ENCODE assay signal across 1 cellular context in the genomic region with DNA sequence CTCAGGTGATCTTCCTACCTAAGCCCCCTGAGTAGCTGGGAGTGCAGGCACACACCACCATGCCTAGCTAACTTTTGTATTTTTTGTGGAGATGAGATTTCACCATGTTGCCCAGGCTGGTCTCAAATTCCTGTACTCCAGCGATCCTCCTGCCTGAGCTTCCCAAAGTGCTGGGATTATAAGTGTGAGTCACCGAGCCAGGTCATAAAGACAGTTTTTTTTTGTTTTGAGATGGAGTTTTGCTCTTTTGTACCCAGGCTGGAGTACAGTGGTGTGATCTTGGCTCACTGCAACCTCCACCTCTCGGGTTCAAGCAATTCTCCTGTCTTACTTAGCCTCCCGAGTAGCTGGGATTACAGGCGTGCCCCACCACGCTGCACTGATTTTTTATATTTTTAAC.
TF ChIP-seq lines count a peak whose summit lies in the region.

No MANE protein-coding gene starts in this region.

TF ChIP-seq in GM23338, 12 proteins besides CTCF, POLR2A, EP300 and RAD21 (continued from another document):
- TF ChIP-seq, protein P1, sequence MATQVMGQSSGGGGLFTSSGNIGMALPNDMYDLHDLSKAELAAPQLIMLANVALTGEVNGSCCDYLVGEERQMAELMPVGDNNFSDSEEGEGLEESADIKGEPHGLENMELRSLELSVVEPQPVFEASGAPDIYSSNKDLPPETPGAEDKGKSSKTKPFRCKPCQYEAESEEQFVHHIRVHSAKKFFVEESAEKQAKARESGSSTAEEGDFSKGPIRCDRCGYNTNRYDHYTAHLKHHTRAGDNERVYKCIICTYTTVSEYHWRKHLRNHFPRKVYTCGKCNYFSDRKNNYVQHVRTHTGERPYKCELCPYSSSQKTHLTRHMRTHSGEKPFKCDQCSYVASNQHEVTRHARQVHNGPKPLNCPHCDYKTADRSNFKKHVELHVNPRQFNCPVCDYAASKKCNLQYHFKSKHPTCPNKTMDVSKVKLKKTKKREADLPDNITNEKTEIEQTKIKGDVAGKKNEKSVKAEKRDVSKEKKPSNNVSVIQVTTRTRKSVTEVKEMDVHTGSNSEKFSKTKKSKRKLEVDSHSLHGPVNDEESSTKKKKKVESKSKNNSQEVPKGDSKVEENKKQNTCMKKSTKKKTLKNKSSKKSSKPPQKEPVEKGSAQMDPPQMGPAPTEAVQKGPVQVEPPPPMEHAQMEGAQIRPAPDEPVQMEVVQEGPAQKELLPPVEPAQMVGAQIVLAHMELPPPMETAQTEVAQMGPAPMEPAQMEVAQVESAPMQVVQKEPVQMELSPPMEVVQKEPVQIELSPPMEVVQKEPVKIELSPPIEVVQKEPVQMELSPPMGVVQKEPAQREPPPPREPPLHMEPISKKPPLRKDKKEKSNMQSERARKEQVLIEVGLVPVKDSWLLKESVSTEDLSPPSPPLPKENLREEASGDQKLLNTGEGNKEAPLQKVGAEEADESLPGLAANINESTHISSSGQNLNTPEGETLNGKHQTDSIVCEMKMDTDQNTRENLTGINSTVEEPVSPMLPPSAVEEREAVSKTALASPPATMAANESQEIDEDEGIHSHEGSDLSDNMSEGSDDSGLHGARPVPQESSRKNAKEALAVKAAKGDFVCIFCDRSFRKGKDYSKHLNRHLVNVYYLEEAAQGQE (IDR thresholded peaks at IDR 0.05; ENCODE audit: unreplicated experiment) = no peak
